11 cellular contexts compared by ENCODE assay signal in genomic region chr21:38811257-38811656, GRCh38. TPM values are rescaled to one million over a fixed set of nuclear protein-coding genes. Genes with fewer than 3 reads are reported as not detected.
A peak's percentile ranks its signal among the peaks of the same experiment; 100 is the strongest.
DNase-seq lines count a peak whose midpoint lies in the region; ATAC-seq, FAIRE-seq and TF ChIP-seq lines count a peak whose summit lies in the region.
"Had no signal": no experiment of that assay in that cellular context is flagged by ENCODE, and none has a peak within 500 bp of the region (broad histone marks: within the 10 kb centered on the region; RNA-seq: fewer than 3 reads in every experiment).

No MANE protein-coding gene starts in this region.

- DNase-seq in left ventricle myocardium inferior (no peak), left ventricle myocardium superior (no peak), astrocyte of the cerebellum (ENCODE audit: low read depth) (peak; percentile 85), keratinocyte (ENCODE audit: low read depth, low spot score) (peak; percentile 92), upper lobe of right lung (no peak), type B pancreatic cell (ENCODE audit: extremely low spot score, unreplicated experiment) (no peak), NCI-H524 treated with DMSO at 0.1 percent for 48 hours (lab: John Stamatoyannopoulos, UW) (no peak)

- intact Hi-C loops in left ventricle myocardium inferior (cut with micrococcal nuclease), result no loop called here
- intact Hi-C loops in left ventricle myocardium superior (cut with micrococcal nuclease), result no loop called here
- intact Hi-C loops in upper lobe of right lung (cut with DNase I), result loop anchor here (10.0 kb wide), 3 partner anchors 76 to 314 kb away; no protein-coding TSS in a partner anchor

- no peak for TF ChIP-seq CTCF in left ventricle myocardium inferior (IDR thresholded peaks at IDR 0.05; ENCODE audit: borderline replicate concordance)
- no peak for TF ChIP-seq CTCF in astrocyte of the cerebellum (IDR thresholded peaks at IDR 0.05; ENCODE audit: low read depth, low read length, missing control alignments)
- TF ChIP-seq CTCF in keratinocyte (optimal IDR thresholded peaks at IDR 0.05 in 1 of 3, IDR thresholded peaks at IDR 0.05 in 1 of 3, conservative IDR thresholded peaks at IDR 0.05 in 1 of 3; ENCODE audit: extremely low read depth in 1 of 3, insufficient read depth in 2 of 3, low read length in 3 of 3), result no peak
- no peak for TF ChIP-seq CTCF in upper lobe of right lung (IDR thresholded peaks at IDR 0.05)
- no peak for TF ChIP-seq CTCF in type B pancreatic cell (conservative IDR thresholded peaks at IDR 0.05)

- H3K9me1 ChIP-seq in keratinocyte (ENCODE audit: control insufficient read depth, extremely low read depth, insufficient read depth, low read length), result peaks cover 3% of the 10 kb centered on the region

- no peaks in the 10 kb centered on the region for H4K20me1 ChIP-seq in keratinocyte (ENCODE audit: control insufficient read depth, extremely low read depth, insufficient read depth, low read length)

- peak overlapping the region; percentile 11 for H3K4me2 ChIP-seq in keratinocyte (ENCODE audit: control insufficient read depth, extremely low read depth, insufficient read depth, low read depth, low read length)

- H3K9ac ChIP-seq in keratinocyte (ENCODE audit: control insufficient read depth, extremely low read depth, insufficient read depth, low read length), result peak overlapping the region; percentile 48

- peaks cover 83% of the 10 kb centered on the region for H3K4me1 ChIP-seq in left ventricle myocardium inferior
- H3K4me1 ChIP-seq in keratinocyte (ENCODE audit: control insufficient read depth, extremely low read depth, insufficient read depth, low read length), result peaks cover 36% of the 10 kb centered on the region
- H3K4me1 ChIP-seq in upper lobe of right lung, result peaks cover 55% of the 10 kb centered on the region

- H3K4me3 Mint-ChIP-seq in type B pancreatic cell, result no peak overlapping the region
- H3K4me3 Mint-ChIP-seq: mesothelial cell of epicardium had no signal

- peaks cover 42% of the 10 kb centered on the region for H3K4me1 Mint-ChIP-seq in type B pancreatic cell (ENCODE audit: unreplicated experiment)

- ATAC-seq in left ventricle myocardium superior (no peak), upper lobe of right lung (no peak), GM21825 (IDR thresholded peaks at IDR 0.05; ENCODE audit: unreplicated experiment) (no peak)

- H3K27me3 Mint-ChIP-seq in type B pancreatic cell, result no peaks in the 10 kb centered on the region

- no peaks in the 10 kb centered on the region for H3K9me3 Mint-ChIP-seq in type B pancreatic cell
- H3K9me3 Mint-ChIP-seq: brain, mesothelial cell of epicardium had no signal

- peaks cover 59% of the 10 kb centered on the region for H3K36me3 Mint-ChIP-seq in type B pancreatic cell

- peak overlapping the region; percentile 93 for H3K4me3 ChIP-seq in left ventricle myocardium inferior
- H3K4me3 ChIP-seq in astrocyte of the cerebellum (ENCODE audit: low read depth, low read length), result no peak overlapping the region
- no peak overlapping the region for H3K4me3 ChIP-seq in keratinocyte (ENCODE audit: control insufficient read depth in 2 of 3, extremely low read depth in 1 of 3, insufficient read depth in 2 of 3, low read depth in 1 of 3, low read length in 3 of 3)
- peak overlapping the region; percentile 99 for H3K4me3 ChIP-seq in upper lobe of right lung

- dilution Hi-C loops in keratinocyte (cut with MboI; ENCODE audit: extremely low pct_ligation_motif_present, low sequenced_read_pairs), result no loop called here

- no peaks in the 10 kb centered on the region for H3K9me3 ChIP-seq in left ventricle myocardium inferior (replicated peaks)
- H3K9me3 ChIP-seq in keratinocyte (ENCODE audit: control insufficient read depth, low read depth, low read length), result no peaks in the 10 kb centered on the region
- no peaks in the 10 kb centered on the region for H3K9me3 ChIP-seq in upper lobe of right lung

- FAIRE-seq in keratinocyte (lab: Jason Lieb, UNC), result peak; percentile 52

- H3K27ac ChIP-seq in left ventricle myocardium inferior (replicated peaks) (peak overlapping the region; percentile 94), keratinocyte (ENCODE audit: control insufficient read depth, insufficient read depth, low read length) (peak overlapping the region; percentile 97), upper lobe of right lung (peak overlapping the region; percentile 97)
- H3K27ac ChIP-seq: C4-2B had no signal

- peaks cover 66% of the 10 kb centered on the region for H3K79me2 ChIP-seq in keratinocyte (ENCODE audit: control insufficient read depth, insufficient read depth, low read length)

- no peak overlapping the region for H2AFZ ChIP-seq in keratinocyte (ENCODE audit: control insufficient read depth, low read length)

- in situ Hi-C loops in astrocyte of the cerebellum (cut with HindIII; ENCODE audit: low sequenced_read_pairs), result no loop called here

- H3K27me3 ChIP-seq in left ventricle myocardium inferior (ENCODE audit: low read depth) (no peaks in the 10 kb centered on the region), keratinocyte (ENCODE audit: control insufficient read depth, extremely low read depth, insufficient read depth, low read length) (no peaks in the 10 kb centered on the region), upper lobe of right lung (no peaks in the 10 kb centered on the region)

- H3K36me3 ChIP-seq in left ventricle myocardium inferior (peaks cover 64% of the 10 kb centered on the region), keratinocyte (ENCODE audit: control insufficient read depth in 2 of 2, extremely low read depth in 1 of 2, insufficient read depth in 2 of 2, low read length in 2 of 2) (peaks cover 26 to 59% of the 10 kb centered on the region in 2 experiments), upper lobe of right lung (peaks cover 72% of the 10 kb centered on the region)

- no peak overlapping the region for H3K27ac Mint-ChIP-seq in type B pancreatic cell
- H3K27ac Mint-ChIP-seq: mesothelial cell of epicardium had no signal

RNA-seq across cellular contexts. Expression of gene ETS2, which starts 5.5 kb away (rescaled TPM):
- 40.9 TPM for total RNA-seq in left ventricle myocardium inferior
- 43.8 TPM for total RNA-seq in left ventricle myocardium superior
- polyA plus RNA-seq in keratinocyte, result 58.5 to 61.4 TPM (median 60.3 TPM) in 3 replicates
- polyA plus RNA-seq in keratinocyte (2011; ENCODE audit: low read depth), result 143 TPM
- 29.1 and 35.4 TPM in 2 replicates for polyA plus RNA-seq in keratinocyte (2011; cell fraction: cytosol; rRNA removed)
- 122 and 140 TPM in 2 replicates for polyA plus RNA-seq in keratinocyte (2011; cell fraction: nucleus; rRNA removed)
- 37.3 and 92.4 TPM in 2 replicates for polyA plus RNA-seq in keratinocyte (2012; ENCODE audit: low replicate concordance)
- polyA minus RNA-seq in keratinocyte, result 46.3 to 57.2 TPM (median 49.1 TPM) in 3 replicates
- 34.7 TPM for polyA minus RNA-seq in keratinocyte (2011; cell fraction: cytosol; rRNA and poly(A)+ RNA removed)
- 70.5 and 112 TPM in 2 replicates for polyA minus RNA-seq in keratinocyte (2011; cell fraction: nucleus; rRNA and poly(A)+ RNA removed)
- 195 TPM for total RNA-seq in upper lobe of right lung
- 42.2 and 46.8 TPM in 2 replicates for total RNA-seq in type B pancreatic cell (ENCODE audit: low replicate concordance)

Comparison
In these comparisons a context has a peak if more than half of its experiments do, and no peak if none do; other contexts are left out.
1. DNase-seq: peak in astrocyte of the cerebellum (single experiment) and keratinocyte (single experiment); none in left ventricle myocardium inferior (single experiment), left ventricle myocardium superior (single experiment), upper lobe of right lung (single experiment), type B pancreatic cell (single experiment) and NCI-H524 treated with DMSO at 0.1 percent for 48 hours (single experiment).
2. H3K4me3 ChIP-seq: peak in left ventricle myocardium inferior (single experiment) and upper lobe of right lung (single experiment); none in astrocyte of the cerebellum (single experiment) and keratinocyte (0 of 3).
3. Peak in every context shown above with its lines, with median percentiles within 50 percentile points of each other: H3K27ac ChIP-seq.